Comparison of ENCODE assay signal across 29 cellular contexts in the genomic region with DNA sequence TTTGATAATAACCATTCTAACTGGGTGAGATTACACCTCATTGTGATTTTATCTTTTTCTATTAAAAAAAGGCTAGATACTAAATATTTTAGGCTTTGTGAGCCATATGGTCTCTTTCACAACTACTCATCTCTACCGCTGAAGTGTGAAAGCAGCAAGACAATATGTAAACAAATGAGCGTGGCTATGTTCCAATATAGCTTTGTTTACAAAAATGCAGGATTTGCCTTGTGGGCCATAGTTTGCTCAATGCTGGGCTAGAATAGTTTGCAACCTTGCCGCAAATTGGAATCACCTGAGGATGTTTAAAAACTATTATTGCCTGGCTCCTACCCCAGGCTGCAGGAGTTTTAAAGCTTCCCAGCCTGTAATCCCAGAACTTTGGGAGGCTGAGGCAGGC. TPM values are rescaled to one million over a fixed set of nuclear protein-coding genes. Genes with fewer than 3 reads are reported as not detected.
"Had no signal": no experiment of that assay in that cellular context is flagged by ENCODE, and none has a peak within 500 bp of the region (broad histone marks: within the 10 kb centered on the region; RNA-seq: fewer than 3 reads in every experiment).

No MANE protein-coding gene starts in this region.

- H3K27ac Mint-ChIP-seq: activated naive CD8-positive, alpha-beta T cell treated with anti-CD3 and anti-CD28 coated beads, Interleukin-2, amount 50 U/mL, for 24 hours; activated T-cell treated with anti-CD3 and anti-CD28 coated beads, Interleukin-2, amount 50 U/mL, for 72 hours; naive thymus-derived CD4-positive, alpha-beta T cell; T-helper 17 cell had no signal

- DNase-seq: activated CD4-positive, alpha-beta T cell treated with anti-CD3 and anti-CD28 coated beads for 4 hours; activated CD4-positive, alpha-beta T cell treated with anti-CD3 and anti-CD28 coated beads, Interleukin-2, amount 50 U/mL, for 48 hours; activated CD4-positive, CD25-positive, alpha-beta regulatory T cell; activated effector memory CD4-positive, alpha-beta T cell treated with anti-CD3 and anti-CD28 coated beads, Interleukin-2, amount 50 U/mL, for 16 hours; activated naive CD4-positive, alpha-beta T cell treated with anti-CD3 and anti-CD28 coated beads, Interleukin-2, amount 50 U/mL, for 16 hours; activated naive CD8-positive, alpha-beta T cell treated with anti-CD3 and anti-CD28 coated beads, Interleukin-2, amount 50 U/mL, for 24 hours; activated T-cell treated with anti-CD3 and anti-CD28 coated beads, Interleukin-2, amount 50 U/mL, for 72 hours; anterior cingulate cortex; body of pancreas; effector memory CD4-positive, alpha-beta T cell; heart left ventricle; islet precursor cell; left cardiac atrium; lower lobe of right lung; naive thymus-derived CD4-positive, alpha-beta T cell; occipital lobe; posterior cingulate gyrus; sigmoid colon; stimulated activated CD4-positive, alpha-beta T cell treated with anti-CD3 and anti-CD28 coated beads, Interleukin-2, amount 100 ng/mL, for 48 hours; stimulated activated CD8-positive, alpha-beta memory T cell treated with anti-CD3 and anti-CD28 coated beads, Interleukin-4, amount 100 ng/mL, for 48 hours; stimulated activated naive CD4-positive, alpha-beta T cell; T-helper 17 cell; testis; upper lobe of left lung had no signal

- H3K4me2 ChIP-seq: smooth muscle cell had no signal

- H3K36me3 ChIP-seq: gastroesophageal sphincter, heart left ventricle, lower lobe of right lung, sigmoid colon, upper lobe of left lung had no signal

- H3K4me1 ChIP-seq: gastroesophageal sphincter, heart left ventricle, lower lobe of right lung, sigmoid colon, testis, upper lobe of left lung had no signal

- H3K27me3 Mint-ChIP-seq: activated naive CD8-positive, alpha-beta T cell treated with anti-CD3 and anti-CD28 coated beads, Interleukin-2, amount 50 U/mL, for 24 hours; naive thymus-derived CD4-positive, alpha-beta T cell; T-helper 17 cell had no signal

- H3K27ac ChIP-seq: body of pancreas, gastroesophageal sphincter, heart left ventricle, lower lobe of right lung, sigmoid colon, testis, upper lobe of left lung had no signal

- H3K9me3 ChIP-seq: body of pancreas, lower lobe of right lung, sigmoid colon, testis had no signal

- H3K4me3 Mint-ChIP-seq: activated naive CD8-positive, alpha-beta T cell treated with anti-CD3 and anti-CD28 coated beads, Interleukin-2, amount 50 U/mL, for 24 hours; activated T-cell treated with anti-CD3 and anti-CD28 coated beads, Interleukin-2, amount 50 U/mL, for 72 hours; naive thymus-derived CD4-positive, alpha-beta T cell; neural crest cell; T-helper 17 cell had no signal

- ATAC-seq: activated naive CD8-positive, alpha-beta T cell treated with anti-CD3 and anti-CD28 coated beads, Interleukin-2, amount 50 U/mL, for 24 hours; activated T-cell treated with anti-CD3 and anti-CD28 coated beads, Interleukin-2, amount 50 U/mL, for 72 hours; body of pancreas; esophagus mucosa; gastroesophageal sphincter; heart left ventricle; left cardiac atrium; lower lobe of right lung; naive thymus-derived CD4-positive, alpha-beta T cell; T-helper 17 cell had no signal

- H3K27me3 ChIP-seq: body of pancreas, gastroesophageal sphincter, heart left ventricle, sigmoid colon, testis, upper lobe of left lung had no signal

- H3K4me3 ChIP-seq: body of pancreas, gastroesophageal sphincter, heart left ventricle, lower lobe of right lung, sigmoid colon, smooth muscle cell, testis, upper lobe of left lung had no signal

- H3K4me1 Mint-ChIP-seq: neural crest cell had no signal

RNA-seq across cellular contexts. Expression of a gene that starts 10.2 kb away (rescaled TPM):
- total RNA-seq: cardiac septum, esophagus mucosa, neural crest cell, occipital lobe had no signal
